ENCODE assay signal across 2 cellular contexts in the genomic region with DNA sequence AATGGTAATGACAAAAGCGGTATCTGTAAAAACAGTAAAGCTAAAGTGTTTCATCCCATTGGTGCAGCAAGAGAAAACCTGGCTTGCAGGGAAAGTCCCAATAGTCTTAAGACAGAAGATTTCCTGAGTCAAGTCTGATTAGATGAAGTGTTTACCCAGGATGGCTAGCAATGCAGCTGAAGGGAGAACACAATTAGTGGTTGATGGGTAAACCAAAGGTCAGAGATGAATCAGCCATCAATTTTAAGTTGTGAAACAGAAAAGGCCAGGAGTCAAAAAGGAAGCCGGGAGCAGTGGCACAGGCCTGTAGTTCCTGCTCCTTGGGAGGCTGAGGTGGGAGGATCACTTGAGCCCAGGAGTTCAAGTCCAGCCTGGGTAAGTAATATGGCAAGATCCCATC.
TF ChIP-seq lines count a peak whose summit lies in the region.

No MANE protein-coding gene starts in this region.

TF ChIP-seq in HepG2, 621 proteins besides CTCF, POLR2A, EP300 and RAD21 (continued from another document and continues in another):
- TF ChIP-seq, protein P1, sequence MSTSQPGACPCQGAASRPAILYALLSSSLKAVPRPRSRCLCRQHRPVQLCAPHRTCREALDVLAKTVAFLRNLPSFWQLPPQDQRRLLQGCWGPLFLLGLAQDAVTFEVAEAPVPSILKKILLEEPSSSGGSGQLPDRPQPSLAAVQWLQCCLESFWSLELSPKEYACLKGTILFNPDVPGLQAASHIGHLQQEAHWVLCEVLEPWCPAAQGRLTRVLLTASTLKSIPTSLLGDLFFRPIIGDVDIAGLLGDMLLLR (CRISPR knock-in tag; IDR thresholded peaks at IDR 0.05) = no peak
- TF ChIP-seq ZNF235 (CRISPR knock-in tag; IDR thresholded peaks at IDR 0.05; ENCODE audit: borderline replicate concordance) (no peak), STAT5B (CRISPR knock-in tag; IDR thresholded peaks at IDR 0.05) (no peak), KMT2B (CRISPR knock-in tag; IDR thresholded peaks at IDR 0.05) (no peak), ZNF83 (CRISPR knock-in tag; IDR thresholded peaks at IDR 0.05; ENCODE audit: borderline replicate concordance) (no peak), ZNF543 (CRISPR knock-in tag; IDR thresholded peaks at IDR 0.05) (no peak), ZNF850 (CRISPR knock-in tag; conservative IDR thresholded peaks at IDR 0.05) (no peak), ZC3H13 (CRISPR knock-in tag; IDR thresholded peaks at IDR 0.05) (no peak), SATB2 (CRISPR knock-in tag; IDR thresholded peaks at IDR 0.05) (no peak), MAFF (IDR thresholded peaks at IDR 0.05; ENCODE audit: low read depth, low read length) (no peak), POLR2AphosphoS5 (IDR thresholded peaks at IDR 0.05; ENCODE audit: low read depth, low read length) (0 out of 2 replicates have a peak, but pooled peaks have one; percentile 20), ZNF10 (CRISPR knock-in tag; IDR thresholded peaks at IDR 0.05; ENCODE audit: borderline replicate concordance, low read depth) (no peak), RBM22 (optimal IDR thresholded peaks at IDR 0.05; ENCODE audit: low read length) (peak; percentile 94), TEAD3 (CRISPR knock-in tag; optimal IDR thresholded peaks at IDR 0.05; ENCODE audit: borderline replicate concordance) (no peak), RARA (CRISPR knock-in tag; IDR thresholded peaks at IDR 0.05) (0 out of 2 replicates have a peak, but pooled peaks have one; percentile 12), IKZF4 (CRISPR knock-in tag; IDR thresholded peaks at IDR 0.05; ENCODE audit: borderline replicate concordance, low read depth, not compliant biosample characterization) (no peak), ZNF17 (CRISPR knock-in tag; IDR thresholded peaks at IDR 0.05) (no peak), ZNF496 (CRISPR knock-in tag; IDR thresholded peaks at IDR 0.05; ENCODE audit: insufficient replicate concordance) (no peak), NFYB (CRISPR knock-in tag; IDR thresholded peaks at IDR 0.05) (no peak), ZNF282 (IDR thresholded peaks at IDR 0.05; ENCODE audit: partially characterized antibody) (peak; percentile 30), ESRRA (CRISPR knock-in tag; IDR thresholded peaks at IDR 0.05; ENCODE audit: low read depth) (no peak), FOXA1 (IDR thresholded peaks at IDR 0.05) (no peak), FOXA1 (CRISPR knock-in tag; IDR thresholded peaks at IDR 0.05) (no peak), ZNF337 (CRISPR knock-in tag; IDR thresholded peaks at IDR 0.05; ENCODE audit: borderline replicate concordance, low read depth) (no peak)
- TF ChIP-seq, protein P2, sequence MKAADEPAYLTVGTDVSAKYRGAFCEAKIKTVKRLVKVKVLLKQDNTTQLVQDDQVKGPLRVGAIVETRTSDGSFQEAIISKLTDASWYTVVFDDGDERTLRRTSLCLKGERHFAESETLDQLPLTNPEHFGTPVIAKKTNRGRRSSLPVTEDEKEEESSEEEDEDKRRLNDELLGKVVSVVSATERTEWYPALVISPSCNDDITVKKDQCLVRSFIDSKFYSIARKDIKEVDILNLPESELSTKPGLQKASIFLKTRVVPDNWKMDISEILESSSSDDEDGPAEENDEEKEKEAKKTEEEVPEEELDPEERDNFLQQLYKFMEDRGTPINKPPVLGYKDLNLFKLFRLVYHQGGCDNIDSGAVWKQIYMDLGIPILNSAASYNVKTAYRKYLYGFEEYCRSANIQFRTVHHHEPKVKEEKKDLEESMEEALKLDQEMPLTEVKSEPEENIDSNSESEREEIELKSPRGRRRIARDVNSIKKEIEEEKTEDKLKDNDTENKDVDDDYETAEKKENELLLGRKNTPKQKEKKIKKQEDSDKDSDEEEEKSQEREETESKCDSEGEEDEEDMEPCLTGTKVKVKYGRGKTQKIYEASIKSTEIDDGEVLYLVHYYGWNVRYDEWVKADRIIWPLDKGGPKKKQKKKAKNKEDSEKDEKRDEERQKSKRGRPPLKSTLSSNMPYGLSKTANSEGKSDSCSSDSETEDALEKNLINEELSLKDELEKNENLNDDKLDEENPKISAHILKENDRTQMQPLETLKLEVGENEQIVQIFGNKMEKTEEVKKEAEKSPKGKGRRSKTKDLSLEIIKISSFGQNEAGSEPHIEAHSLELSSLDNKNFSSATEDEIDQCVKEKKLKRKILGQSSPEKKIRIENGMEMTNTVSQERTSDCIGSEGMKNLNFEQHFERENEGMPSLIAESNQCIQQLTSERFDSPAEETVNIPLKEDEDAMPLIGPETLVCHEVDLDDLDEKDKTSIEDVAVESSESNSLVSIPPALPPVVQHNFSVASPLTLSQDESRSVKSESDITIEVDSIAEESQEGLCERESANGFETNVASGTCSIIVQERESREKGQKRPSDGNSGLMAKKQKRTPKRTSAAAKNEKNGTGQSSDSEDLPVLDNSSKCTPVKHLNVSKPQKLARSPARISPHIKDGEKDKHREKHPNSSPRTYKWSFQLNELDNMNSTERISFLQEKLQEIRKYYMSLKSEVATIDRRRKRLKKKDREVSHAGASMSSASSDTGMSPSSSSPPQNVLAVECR (CRISPR knock-in tag; IDR thresholded peaks at IDR 0.05; ENCODE audit: borderline replicate concordance) = no peak
- TF ChIP-seq, protein P3, sequence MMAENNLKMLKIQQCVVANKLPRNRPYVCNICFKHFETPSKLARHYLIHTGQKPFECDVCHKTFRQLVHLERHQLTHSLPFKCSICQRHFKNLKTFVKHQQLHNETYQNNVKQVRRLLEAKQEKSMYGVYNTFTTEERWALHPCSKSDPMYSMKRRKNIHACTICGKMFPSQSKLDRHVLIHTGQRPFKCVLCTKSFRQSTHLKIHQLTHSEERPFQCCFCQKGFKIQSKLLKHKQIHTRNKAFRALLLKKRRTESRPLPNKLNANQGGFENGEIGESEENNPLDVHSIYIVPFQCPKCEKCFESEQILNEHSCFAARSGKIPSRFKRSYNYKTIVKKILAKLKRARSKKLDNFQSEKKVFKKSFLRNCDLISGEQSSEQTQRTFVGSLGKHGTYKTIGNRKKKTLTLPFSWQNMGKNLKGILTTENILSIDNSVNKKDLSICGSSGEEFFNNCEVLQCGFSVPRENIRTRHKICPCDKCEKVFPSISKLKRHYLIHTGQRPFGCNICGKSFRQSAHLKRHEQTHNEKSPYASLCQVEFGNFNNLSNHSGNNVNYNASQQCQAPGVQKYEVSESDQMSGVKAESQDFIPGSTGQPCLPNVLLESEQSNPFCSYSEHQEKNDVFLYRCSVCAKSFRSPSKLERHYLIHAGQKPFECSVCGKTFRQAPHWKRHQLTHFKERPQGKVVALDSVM (CRISPR knock-in tag; IDR thresholded peaks at IDR 0.05) = 0 out of 2 replicates have a peak, but pooled peaks have one; percentile 34
- TF ChIP-seq, protein P4, sequence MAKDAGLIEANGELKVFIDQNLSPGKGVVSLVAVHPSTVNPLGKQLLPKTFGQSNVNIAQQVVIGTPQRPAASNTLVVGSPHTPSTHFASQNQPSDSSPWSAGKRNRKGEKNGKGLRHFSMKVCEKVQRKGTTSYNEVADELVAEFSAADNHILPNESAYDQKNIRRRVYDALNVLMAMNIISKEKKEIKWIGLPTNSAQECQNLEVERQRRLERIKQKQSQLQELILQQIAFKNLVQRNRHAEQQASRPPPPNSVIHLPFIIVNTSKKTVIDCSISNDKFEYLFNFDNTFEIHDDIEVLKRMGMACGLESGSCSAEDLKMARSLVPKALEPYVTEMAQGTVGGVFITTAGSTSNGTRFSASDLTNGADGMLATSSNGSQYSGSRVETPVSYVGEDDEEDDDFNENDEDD (CRISPR knock-in tag; IDR thresholded peaks at IDR 0.05; ENCODE audit: borderline replicate concordance) = no peak

TF ChIP-seq in WTC11, 78 proteins besides CTCF, POLR2A, EP300 and RAD21 (continued from another document):
- TF ChIP-seq, protein P5, sequence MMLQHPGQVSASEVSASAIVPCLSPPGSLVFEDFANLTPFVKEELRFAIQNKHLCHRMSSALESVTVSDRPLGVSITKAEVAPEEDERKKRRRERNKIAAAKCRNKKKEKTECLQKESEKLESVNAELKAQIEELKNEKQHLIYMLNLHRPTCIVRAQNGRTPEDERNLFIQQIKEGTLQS (CRISPR knock-in tag; conservative IDR thresholded peaks at IDR 0.05) = no peak
- TF ChIP-seq SOX15 (CRISPR knock-in tag; IDR thresholded peaks at IDR 0.05) (no peak), PRRX2 (CRISPR knock-in tag; IDR thresholded peaks at IDR 0.05) (no peak)
